In the genomic region with DNA sequence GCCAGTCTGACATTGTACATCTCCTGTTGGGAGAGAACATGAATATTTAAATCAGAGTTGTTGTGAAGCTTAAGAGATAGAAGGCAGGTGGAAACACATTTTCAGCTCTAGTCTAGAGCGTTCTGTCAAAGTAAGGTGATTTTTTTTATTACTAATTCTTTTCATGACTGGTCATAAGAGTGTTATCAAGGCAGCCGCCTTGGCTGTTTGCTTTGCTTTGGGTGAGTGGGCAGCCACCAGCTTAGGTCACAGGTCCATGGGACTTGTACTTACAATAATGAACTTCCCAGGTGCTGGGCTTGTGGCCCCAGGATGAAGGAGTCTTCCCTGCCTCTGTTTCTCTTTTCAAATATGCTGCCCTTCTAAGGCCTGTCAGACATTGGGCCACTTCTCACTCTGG, we compare ENCODE assay signal across 16 cellular contexts.
"Had no signal": no experiment of that assay in that cellular context is flagged by ENCODE, and none has a peak within 500 bp of the region (broad histone marks: within the 10 kb centered on the region; RNA-seq: fewer than 3 reads in every experiment).

No MANE protein-coding gene starts in this region.

- FAIRE-seq: colon, frontal cortex had no signal

- H3K9me3 ChIP-seq: tibial artery had no signal

- H3K27ac Mint-ChIP-seq: activated CD4-positive, alpha-beta T cell treated with anti-CD3 and anti-CD28 coated beads, Interleukin-2, amount 10 ng/mL, durations not matched to agents 7 days and 5 days; activated CD8-positive, alpha-beta T cell treated with anti-CD3 and anti-CD28 coated beads, Interleukin-2, amount 10 ng/mL, durations not matched to agents 7 days and 5 days; activated naive CD4-positive, alpha-beta T cell treated with anti-CD3 and anti-CD28 coated beads, Interleukin-2, amount 50 U/mL, for 72 hours; nephron had no signal

- H3K4me3 Mint-ChIP-seq: activated CD4-positive, alpha-beta T cell treated with anti-CD3 and anti-CD28 coated beads, Interleukin-2, amount 10 ng/mL, durations not matched to agents 7 days and 5 days; activated CD8-positive, alpha-beta T cell treated with anti-CD3 and anti-CD28 coated beads, Interleukin-2, amount 10 ng/mL, durations not matched to agents 7 days and 5 days; nephron had no signal

- H3K9me3 Mint-ChIP-seq: activated CD4-positive, alpha-beta T cell treated with anti-CD3 and anti-CD28 coated beads, Interleukin-2, amount 10 ng/mL, durations not matched to agents 7 days and 5 days; activated naive CD4-positive, alpha-beta T cell treated with anti-CD3 and anti-CD28 coated beads, Interleukin-2, amount 50 U/mL, for 72 hours; nephron had no signal

- H3K27me3 ChIP-seq: tibial artery had no signal

- DNase-seq: activated CD4-positive, alpha-beta T cell treated with anti-CD3 and anti-CD28 coated beads, Interleukin-2, amount 10 ng/mL, durations not matched to agents 7 days and 5 days; activated CD8-positive, alpha-beta T cell treated with anti-CD3 and anti-CD28 coated beads, Interleukin-2, amount 10 ng/mL, durations not matched to agents 7 days and 5 days; activated gamma-delta T cell treated with Interleukin-2 at 50 U/mL for 16 hours; activated T-cell treated with anti-CD3 and anti-CD28 coated beads, Interleukin-2, amount 50 U/mL, for 1 hour; aorta; central memory CD4-positive, alpha-beta T cell; effector memory CD4-positive, alpha-beta T cell; hippocampal formation; left ventricle myocardium superior; stimulated activated CD4-positive, alpha-beta T cell treated with anti-CD3 and anti-CD28 coated beads, Interleukin-4, amount 100 ng/mL, for 24 hours; stimulated activated naive CD4-positive, alpha-beta T cell treated with Interleukin-2 at 50 U/mL for 16 hours; tibial artery had no signal

- H3K4me3 ChIP-seq: tibial artery had no signal

- H3K36me3 ChIP-seq: tibial artery had no signal

- H3K4me1 Mint-ChIP-seq: activated CD4-positive, alpha-beta T cell treated with anti-CD3 and anti-CD28 coated beads, Interleukin-2, amount 10 ng/mL, durations not matched to agents 7 days and 5 days had no signal

- H3K36me3 Mint-ChIP-seq: activated naive CD4-positive, alpha-beta T cell treated with anti-CD3 and anti-CD28 coated beads, Interleukin-2, amount 50 U/mL, for 72 hours had no signal
